Comparison of ENCODE assay signal across 11 cellular contexts in the genomic region with DNA sequence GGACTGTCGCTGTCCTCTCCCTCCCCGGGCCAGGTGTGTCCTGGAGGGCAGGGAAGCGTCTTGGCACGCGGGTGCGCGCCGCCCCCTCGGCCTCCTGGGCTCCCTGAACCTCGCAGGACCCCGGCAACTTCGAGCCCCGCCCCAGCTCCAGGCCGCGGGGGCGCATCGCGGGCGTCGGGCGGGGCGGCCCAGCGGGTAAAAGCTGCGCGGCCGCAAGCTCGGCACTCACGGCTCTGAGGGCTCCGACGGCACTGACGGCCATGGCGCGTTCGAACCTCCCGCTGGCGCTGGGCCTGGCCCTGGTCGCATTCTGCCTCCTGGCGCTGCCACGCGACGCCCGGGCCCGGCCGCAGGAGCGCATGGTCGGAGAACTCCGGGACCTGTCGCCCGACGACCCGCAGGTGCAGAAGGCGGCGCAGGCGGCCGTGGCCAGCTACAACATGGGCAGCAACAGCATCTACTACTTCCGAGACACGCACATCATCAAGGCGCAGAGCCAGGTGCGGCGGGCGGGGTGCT. TPM values are rescaled to one million over a fixed set of nuclear protein-coding genes. Genes with fewer than 3 reads are reported as not detected.
DNase-seq lines count a peak whose midpoint lies in the region; ATAC-seq and TF ChIP-seq lines count a peak whose summit lies in the region.
"Had no signal": no experiment of that assay in that cellular context is flagged by ENCODE, and none has a peak within 500 bp of the region (broad histone marks: within the 10 kb centered on the region; RNA-seq: fewer than 3 reads in every experiment).

A gene with protein sequence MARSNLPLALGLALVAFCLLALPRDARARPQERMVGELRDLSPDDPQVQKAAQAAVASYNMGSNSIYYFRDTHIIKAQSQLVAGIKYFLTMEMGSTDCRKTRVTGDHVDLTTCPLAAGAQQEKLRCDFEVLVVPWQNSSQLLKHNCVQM (plus strand): TSS at position 224 of the 519 bp plus-strand sequence. CDS start 37 bp downstream, at position 261.

- H3K4me3 ChIP-seq in HUES6 (ENCODE audit: low read depth, low read length) (peak within 1 kb of the TSS; percentile 39), parathyroid adenoma (ENCODE audit: low read depth, low read length) (no peak within 1 kb of the TSS)

- no peaks in the 10 kb centered on the region for H3K27me3 Mint-ChIP-seq in Calu3 (ENCODE audit: unreplicated experiment)

- no peaks in the 10 kb centered on the region for H3K79me2 ChIP-seq in parathyroid adenoma

- no peaks in the 10 kb centered on the region for H3K9me3 ChIP-seq in HUES6 (ENCODE audit: control insufficient read depth, insufficient read depth, low read depth, low read length)
- H3K9me3 ChIP-seq in parathyroid adenoma (ENCODE audit: control insufficient read depth, low read length), result no peaks in the 10 kb centered on the region

- DNase-seq in Calu3, result peak; percentile 37
- no peak for DNase-seq in stimulated activated CD4-positive, alpha-beta T cell treated with anti-CD3 and anti-CD28 coated beads, Interleukin-2, amount 100 ng/mL, for 48 hours
- DNase-seq in stimulated activated CD4-positive, alpha-beta T cell treated with anti-CD3 and anti-CD28 coated beads, Interleukin-4, amount 100 ng/mL, for 24 hours, result no peak
- DNase-seq: DMS 273 treated with DMSO at 0.1 percent for 48 hours, NCI-H774 had no signal

- ATAC-seq in esophagus mucosa (peak; percentile 5), GM19395 (IDR thresholded peaks at IDR 0.05; ENCODE audit: unreplicated experiment) (no peak), GM19351 (IDR thresholded peaks at IDR 0.05; ENCODE audit: unreplicated experiment) (no peak)

- peak within 1 kb of the TSS; percentile 57 for H3K4me3 Mint-ChIP-seq in Calu3 (ENCODE audit: low read depth, unreplicated experiment)

- H3K4me2 ChIP-seq in parathyroid adenoma (ENCODE audit: low read length), result no peak within 1 kb of the TSS

- H3K27me3 ChIP-seq in HUES6 (ENCODE audit: control insufficient read depth, insufficient read depth, low read length), result peaks cover 16% of the 10 kb centered on the region
- H3K27me3 ChIP-seq in parathyroid adenoma (ENCODE audit: control insufficient read depth, insufficient read depth, low read length), result no peaks in the 10 kb centered on the region

- H3K27ac Mint-ChIP-seq in Calu3 (ENCODE audit: unreplicated experiment), result peak within 1 kb of the TSS; percentile 63

- peaks cover 18% of the 10 kb centered on the region for H3K4me1 ChIP-seq in HUES6 (ENCODE audit: control insufficient read depth, insufficient read depth, low read length)
- H3K4me1 ChIP-seq in parathyroid adenoma, result peaks cover 14% of the 10 kb centered on the region

- peak within 1 kb of the TSS; percentile 75 for H2AFZ ChIP-seq in parathyroid adenoma

- peaks cover 35% of the 10 kb centered on the region for H3K4me1 Mint-ChIP-seq in Calu3 (ENCODE audit: low read depth, unreplicated experiment)

- intact Hi-C loops in Calu3 (cut with micrococcal nuclease; ENCODE audit: unreplicated experiment), result loop anchor here (1.0 kb wide), 1 partner anchor 10 kb away; a partner anchor contains a TSS

- H3K9me3 Mint-ChIP-seq in Calu3 (ENCODE audit: low read depth, unreplicated experiment), result no peaks in the 10 kb centered on the region

- H3K36me3 Mint-ChIP-seq in Calu3 (ENCODE audit: insufficient read depth, unreplicated experiment), result peaks cover 43% of the 10 kb centered on the region

- TF ChIP-seq CTCF in Calu3 (IDR thresholded peaks at IDR 0.05; ENCODE audit: unreplicated experiment) (no peak), parathyroid adenoma (IDR thresholded peaks at IDR 0.05) (no peak)

- BruUV-seq in Calu3 (replicated peaks; lab: Mats Ljungman, UMichigan), result TSS peak; percentile 51

- H3K9ac ChIP-seq in HUES6 (ENCODE audit: low read length) (no peak within 1 kb of the TSS), parathyroid adenoma (no peak within 1 kb of the TSS)

- no peaks in the 10 kb centered on the region for H3K36me3 ChIP-seq in HUES6 (ENCODE audit: control insufficient read depth, insufficient read depth, low read length)
- H3K36me3 ChIP-seq in parathyroid adenoma (ENCODE audit: control insufficient read depth, insufficient read depth, low read length), result no peaks in the 10 kb centered on the region

- CTCF ChIA-PET in Calu3 (lab: Charles Lee), result interaction anchor here (0.6 to 1.3 kb wide), 7 partner anchors 9 to 127 kb away, joined by 3 to 10 read pairs (median 4); a partner anchor contains a TSS

- H3K27ac ChIP-seq in HUES6 (ENCODE audit: low read depth, low read length) (no peak within 1 kb of the TSS), parathyroid adenoma (no peak within 1 kb of the TSS)

RNA-seq across cellular contexts. Expression of the gene that starts here (rescaled TPM):
- total RNA-seq in Calu3 (2022) (21.5 and 27.2 TPM in 2 replicates), esophagus mucosa (9.2 TPM)
- total RNA-seq: temporal lobe had no signal
